1 cellular context compared by ENCODE assay signal in the genomic region with DNA sequence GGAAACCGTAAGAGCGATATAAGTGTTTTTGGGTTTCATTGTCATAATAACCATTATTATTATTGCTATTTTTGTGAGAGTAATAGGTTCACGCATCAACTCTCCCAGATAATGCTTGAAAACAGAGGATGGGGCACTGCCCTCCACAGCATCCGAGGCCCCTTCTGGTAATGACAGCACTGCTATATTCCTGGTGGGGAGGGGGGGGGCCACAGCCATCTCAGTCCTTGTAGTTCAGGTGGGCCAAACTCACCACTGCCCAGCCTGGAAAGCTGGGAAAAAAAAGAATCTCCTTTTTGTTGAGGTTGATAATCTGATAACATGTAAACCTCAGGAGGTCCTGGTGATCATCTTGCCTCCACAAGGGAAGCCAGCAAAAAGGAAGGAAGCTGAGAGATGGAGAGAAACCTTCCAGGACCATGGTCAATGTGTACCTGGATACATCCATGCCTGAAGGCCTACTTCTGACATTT.
TF ChIP-seq lines count a peak whose summit lies in the region.

No MANE protein-coding gene starts in this region.

TF ChIP-seq in HepG2, 621 proteins besides CTCF, POLR2A, EP300 and RAD21 (continues in another document):
- peak; percentile 52; the same call in 1 of the 2 replicates for TF ChIP-seq DMTF1 (CRISPR knock-in tag; IDR thresholded peaks at IDR 0.05)
- no peak for TF ChIP-seq HNRNPLL (IDR thresholded peaks at IDR 0.05; ENCODE audit: low read depth, low read length, poor library complexity, severe bottlenecking)
- peak; percentile 9 for TF ChIP-seq DBP (CRISPR knock-in tag; IDR thresholded peaks at IDR 0.05; ENCODE audit: not compliant biosample characterization)
- peak; percentile 12; the same call in 1 of the 2 replicates for TF ChIP-seq ZNF790 (CRISPR knock-in tag; IDR thresholded peaks at IDR 0.05; ENCODE audit: borderline replicate concordance)
- TF ChIP-seq NFRKB (IDR thresholded peaks at IDR 0.05) = no peak
- no peak for TF ChIP-seq ZNF597 (CRISPR knock-in tag; IDR thresholded peaks at IDR 0.05)
- no peak for TF ChIP-seq TSC22D2 (CRISPR knock-in tag; IDR thresholded peaks at IDR 0.05; ENCODE audit: borderline replicate concordance)
- no peak for TF ChIP-seq ZNF563 (CRISPR knock-in tag; IDR thresholded peaks at IDR 0.05)
- TF ChIP-seq EEA1 (CRISPR knock-in tag; IDR thresholded peaks at IDR 0.05; ENCODE audit: borderline replicate concordance) = no peak
- TF ChIP-seq PHF5A (CRISPR knock-in tag; IDR thresholded peaks at IDR 0.05; ENCODE audit: low read depth, unreplicated experiment) = peak; percentile 28
- peak; percentile 7; the same call in 1 of the 2 replicates for TF ChIP-seq ZNF850 (CRISPR knock-in tag; conservative IDR thresholded peaks at IDR 0.05)
- no peak for TF ChIP-seq RARA (CRISPR knock-in tag; IDR thresholded peaks at IDR 0.05)
- TF ChIP-seq, protein P1, sequence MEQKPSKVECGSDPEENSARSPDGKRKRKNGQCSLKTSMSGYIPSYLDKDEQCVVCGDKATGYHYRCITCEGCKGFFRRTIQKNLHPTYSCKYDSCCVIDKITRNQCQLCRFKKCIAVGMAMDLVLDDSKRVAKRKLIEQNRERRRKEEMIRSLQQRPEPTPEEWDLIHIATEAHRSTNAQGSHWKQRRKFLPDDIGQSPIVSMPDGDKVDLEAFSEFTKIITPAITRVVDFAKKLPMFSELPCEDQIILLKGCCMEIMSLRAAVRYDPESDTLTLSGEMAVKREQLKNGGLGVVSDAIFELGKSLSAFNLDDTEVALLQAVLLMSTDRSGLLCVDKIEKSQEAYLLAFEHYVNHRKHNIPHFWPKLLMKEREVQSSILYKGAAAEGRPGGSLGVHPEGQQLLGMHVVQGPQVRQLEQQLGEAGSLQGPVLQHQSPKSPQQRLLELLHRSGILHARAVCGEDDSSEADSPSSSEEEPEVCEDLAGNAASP (CRISPR knock-in tag; IDR thresholded peaks at IDR 0.05; ENCODE audit: borderline replicate concordance) = no peak
- no peak for TF ChIP-seq PREB (CRISPR knock-in tag; IDR thresholded peaks at IDR 0.05)
- no peak for TF ChIP-seq ZSCAN21 (CRISPR knock-in tag; IDR thresholded peaks at IDR 0.05; ENCODE audit: borderline replicate concordance)
- TF ChIP-seq TFE3 (CRISPR knock-in tag; IDR thresholded peaks at IDR 0.05) = no peak
- TF ChIP-seq ZBTB10 (CRISPR knock-in tag; IDR thresholded peaks at IDR 0.05; ENCODE audit: borderline replicate concordance) = no peak
- no peak for TF ChIP-seq SRSF1 (optimal IDR thresholded peaks at IDR 0.05; ENCODE audit: low read depth, low read length)
- no peak for TF ChIP-seq BCL6 (CRISPR knock-in tag; IDR thresholded peaks at IDR 0.05)
- TF ChIP-seq ZEB1 (IDR thresholded peaks at IDR 0.05; ENCODE audit: insufficient replicate concordance, low read depth) = peak; percentile 34
- 0 out of 2 replicates have a peak, but pooled peaks have one; percentile 37 for TF ChIP-seq JUN (CRISPR knock-in tag; IDR thresholded peaks at IDR 0.05)
- 0 out of 2 replicates have a peak, but pooled peaks have one; percentile 39 for TF ChIP-seq SP2 (CRISPR knock-in tag; IDR thresholded peaks at IDR 0.05)
- TF ChIP-seq AFF4 (CRISPR knock-in tag; IDR thresholded peaks at IDR 0.05) = no peak
- TF ChIP-seq TCF7L2 (IDR thresholded peaks at IDR 0.05; ENCODE audit: low read depth, low read length) = no peak
- TF ChIP-seq BRD4 (CRISPR knock-in tag; IDR thresholded peaks at IDR 0.05) = no peak
- 0 out of 2 replicates have a peak, but pooled peaks have one; percentile 90 for TF ChIP-seq ZMYM2 (CRISPR knock-in tag; IDR thresholded peaks at IDR 0.05)
- TF ChIP-seq YEATS4 (CRISPR knock-in tag; IDR thresholded peaks at IDR 0.05; ENCODE audit: borderline replicate concordance) = no peak
- TF ChIP-seq ZNF20 (CRISPR knock-in tag; IDR thresholded peaks at IDR 0.05) = 0 out of 2 replicates have a peak, but pooled peaks have one; percentile 27
- TF ChIP-seq STAG1 (CRISPR knock-in tag; IDR thresholded peaks at IDR 0.05) = no peak
- TF ChIP-seq ZNF30 (CRISPR knock-in tag; IDR thresholded peaks at IDR 0.05) = peak; percentile 5; the same call in 1 of the 2 replicates
- no peak for TF ChIP-seq STAT6 (CRISPR knock-in tag; IDR thresholded peaks at IDR 0.05; ENCODE audit: borderline replicate concordance)
- no peak for TF ChIP-seq ZXDC (CRISPR knock-in tag; IDR thresholded peaks at IDR 0.05)
